19 cellular contexts compared by ENCODE assay signal in genomic region chr1:180951186-180951745, GRCh38. TPM values are rescaled to one million over a fixed set of nuclear protein-coding genes. Genes with fewer than 3 reads are reported as not detected.
A peak's percentile ranks its signal among the peaks of the same experiment; 100 is the strongest.
DNase-seq lines count a peak whose midpoint lies in the region; ATAC-seq, FAIRE-seq and TF ChIP-seq lines count a peak whose summit lies in the region.
"Had no signal": no experiment of that assay in that cellular context is flagged by ENCODE, and none has a peak within 500 bp of the region (broad histone marks: within the 10 kb centered on the region; RNA-seq: fewer than 3 reads in every experiment).

No MANE protein-coding gene starts in this region.

- H3K27ac Mint-ChIP-seq in CD4-positive, alpha-beta T cell: no peak overlapping the region
- H3K27ac Mint-ChIP-seq in nephron progenitor cell: peak overlapping the region; percentile 42

- no peak for ATAC-seq in CD4-positive, alpha-beta T cell (ENCODE audit: poor library complexity)
- ATAC-seq in HG03175 (IDR thresholded peaks at IDR 0.05; ENCODE audit: unreplicated experiment): no peak
- ATAC-seq: GM12878, HCT116 had no signal

- H3K9ac ChIP-seq in subcutaneous abdominal adipose tissue (ENCODE audit: low read length in 5 of 5): peak overlapping the region in 1 of 5 donors; percentile 42
- no peak overlapping the region for H3K9ac ChIP-seq in kidney (ENCODE audit: low read length in 2 of 2)
- H3K9ac ChIP-seq: KMS-11 had no signal

- intact Hi-C loops in CD4-positive, alpha-beta T cell (cut with DNase I, micrococcal nuclease): loop anchor here in 1 of 2 experiments (10.0 kb wide), 2 partner anchors 194 to 316 kb away; partner anchors contain the start of gene XPR1
- intact Hi-C loops in kidney (cut with DNase I): no loop called here

- H3K4me3 Mint-ChIP-seq in CD4-positive, alpha-beta T cell: peak overlapping the region; percentile 34
- H3K4me3 Mint-ChIP-seq in nephron progenitor cell: no peak overlapping the region

- H3K9me3 ChIP-seq in CD4-positive, alpha-beta T cell (ENCODE audit: control insufficient read depth, low read length): peaks cover 17% of the 10 kb centered on the region
- H3K9me3 ChIP-seq in KOPT-K1 (ENCODE audit: insufficient read depth, low read length, poor library complexity, severe bottlenecking) (no peaks in the 10 kb centered on the region), subcutaneous abdominal adipose tissue (ENCODE audit: control insufficient read depth in 5 of 5, low read length in 5 of 5) (no peaks in the 10 kb centered on the region), kidney (ENCODE audit: control insufficient read depth in 1 of 2, low read length in 2 of 2) (no peaks in the 10 kb centered on the region)
- H3K9me3 ChIP-seq: Caco-2, SJSA1 had no signal

- H3K9me3 Mint-ChIP-seq in CD4-positive, alpha-beta T cell: peaks cover 4% of the 10 kb centered on the region
- no peaks in the 10 kb centered on the region for H3K9me3 Mint-ChIP-seq in nephron progenitor cell

- no peak overlapping the region for H3K27ac ChIP-seq in CD4-positive, alpha-beta T cell (ENCODE audit: low read depth, low read length)
- H3K27ac ChIP-seq in KOPT-K1 (ENCODE audit: low read depth, low read length, poor library complexity, severe bottlenecking): peak overlapping the region; percentile 99
- peak overlapping the region; percentile 57 for H3K27ac ChIP-seq in subcutaneous abdominal adipose tissue (ENCODE audit: low read depth, low read length)
- no peak overlapping the region for H3K27ac ChIP-seq in kidney (ENCODE audit: low read depth in 2 of 2, low read length in 2 of 2)
- H3K27ac ChIP-seq: KMS-11, PC-9, SJSA1 had no signal

- H3K4me3 ChIP-seq in subcutaneous abdominal adipose tissue (ENCODE audit: low read depth in 1 of 5, low read length in 5 of 5): no peak overlapping the region
- H3K4me3 ChIP-seq in kidney (ENCODE audit: low read length in 2 of 2): no peak overlapping the region
- H3K4me3 ChIP-seq: GM12878, PC-9, SJSA1 had no signal

- H3K27me3 Mint-ChIP-seq in CD4-positive, alpha-beta T cell: no peaks in the 10 kb centered on the region
- peaks cover 3% of the 10 kb centered on the region for H3K27me3 Mint-ChIP-seq in nephron progenitor cell (ENCODE audit: low read depth, poor library complexity)

- no peak for FAIRE-seq in kidney (lab: Jason Lieb, UNC)
- FAIRE-seq: G401.6, GM12878 had no signal

- CTCF ChIA-PET in CD4-positive, alpha-beta T cell (lab: Charles Lee): no interaction called here

- H3K36me3 ChIP-seq in KOPT-K1 (ENCODE audit: insufficient read depth, low read length): peaks cover 32% of the 10 kb centered on the region
- peaks cover 0 to 20% (median 16%) of the 10 kb centered on the region in 5 donors for H3K36me3 ChIP-seq in subcutaneous abdominal adipose tissue (ENCODE audit: control insufficient read depth in 5 of 5, insufficient read depth in 5 of 5, low read length in 5 of 5)
- H3K36me3 ChIP-seq in kidney (ENCODE audit: control insufficient read depth in 1 of 2, insufficient read depth in 2 of 2, low read length in 2 of 2): peaks cover 0 to 2% of the 10 kb centered on the region in 2 donors

- POLR2A ChIA-PET in CD4-positive, alpha-beta T cell (lab: Charles Lee): no interaction called here

- TF ChIP-seq CTCF in CD4-positive, alpha-beta T cell (IDR thresholded peaks at IDR 0.05): no peak
- TF ChIP-seq CTCF in nephron progenitor cell (IDR thresholded peaks at IDR 0.05) (no peak), kidney (IDR thresholded peaks at IDR 0.05; ENCODE audit: borderline replicate concordance, extremely low read depth, insufficient read depth) (no peak)

- no peak for DNase-seq in CD4-positive, alpha-beta T cell
- DNase-seq in nephron progenitor cell (no peak), kidney (no peak), NCI-H128 (lab: John Stamatoyannopoulos, UW; ENCODE audit: unreplicated experiment) (no peak)
- DNase-seq: Caco-2, DMS79, NCI-H1048, NCI-H2081 treated with DMSO at 0.1 percent for 48 hours, NCI-H510A treated with DMSO at 0.1 percent for 48 hours, NCI-H82, PC-9 had no signal

- H3K36me3 Mint-ChIP-seq in CD4-positive, alpha-beta T cell (ENCODE audit: low read depth): peaks cover 28% of the 10 kb centered on the region
- peaks cover 51% of the 10 kb centered on the region for H3K36me3 Mint-ChIP-seq in nephron progenitor cell (ENCODE audit: low read depth)

- H3K4me1 Mint-ChIP-seq in CD4-positive, alpha-beta T cell (ENCODE audit: low read depth): peaks cover 4% of the 10 kb centered on the region
- peaks cover 15% of the 10 kb centered on the region for H3K4me1 Mint-ChIP-seq in nephron progenitor cell

- H3K4me1 ChIP-seq in subcutaneous abdominal adipose tissue (ENCODE audit: control insufficient read depth in 5 of 5, insufficient read depth in 5 of 5, low read length in 5 of 5): peaks cover 5 to 57% (median 48%) of the 10 kb centered on the region in 5 donors
- peaks cover 0 to 14% of the 10 kb centered on the region in 2 donors for H3K4me1 ChIP-seq in kidney (ENCODE audit: control insufficient read depth in 1 of 2, insufficient read depth in 1 of 2, low read depth in 1 of 2, low read length in 2 of 2)

- H3K27me3 ChIP-seq in CD4-positive, alpha-beta T cell (ENCODE audit: control insufficient read depth, insufficient read depth, low read length): no peaks in the 10 kb centered on the region
- no peaks in the 10 kb centered on the region for H3K27me3 ChIP-seq in subcutaneous abdominal adipose tissue (ENCODE audit: control insufficient read depth in 5 of 5, insufficient read depth in 4 of 5, low read length in 5 of 5)
- H3K27me3 ChIP-seq: SJSA1 had no signal

RNA-seq across cellular contexts. Expression of gene KIAA1614, which starts 38.6 kb away (rescaled TPM):
- total RNA-seq in CD4-positive, alpha-beta T cell: under 1 TPM; 0.14 to 0.20 TPM
- 12.3 TPM for total RNA-seq in kidney
- polyA plus RNA-seq in kidney (ENCODE audit: insufficient read depth, low read depth, low replicate concordance): 5.4 TPM

Comparison
In these comparisons a context has a peak if more than half of its experiments do, and no peak if none do; other contexts are left out.
1. H3K27ac ChIP-seq: peak in KOPT-K1 (single experiment) and subcutaneous abdominal adipose tissue (single experiment); none in CD4-positive, alpha-beta T cell (single experiment) and kidney (0 of 2).
2. RNA of gene KIAA1614, which starts 38.6 kb away (total RNA-seq): 12.3 TPM in kidney (single experiment); 0.14 to 0.20 TPM in CD4-positive, alpha-beta T cell; every median in the first group is over 10 times any median in the second.